8 cellular contexts compared by ENCODE assay signal in the genomic region with DNA sequence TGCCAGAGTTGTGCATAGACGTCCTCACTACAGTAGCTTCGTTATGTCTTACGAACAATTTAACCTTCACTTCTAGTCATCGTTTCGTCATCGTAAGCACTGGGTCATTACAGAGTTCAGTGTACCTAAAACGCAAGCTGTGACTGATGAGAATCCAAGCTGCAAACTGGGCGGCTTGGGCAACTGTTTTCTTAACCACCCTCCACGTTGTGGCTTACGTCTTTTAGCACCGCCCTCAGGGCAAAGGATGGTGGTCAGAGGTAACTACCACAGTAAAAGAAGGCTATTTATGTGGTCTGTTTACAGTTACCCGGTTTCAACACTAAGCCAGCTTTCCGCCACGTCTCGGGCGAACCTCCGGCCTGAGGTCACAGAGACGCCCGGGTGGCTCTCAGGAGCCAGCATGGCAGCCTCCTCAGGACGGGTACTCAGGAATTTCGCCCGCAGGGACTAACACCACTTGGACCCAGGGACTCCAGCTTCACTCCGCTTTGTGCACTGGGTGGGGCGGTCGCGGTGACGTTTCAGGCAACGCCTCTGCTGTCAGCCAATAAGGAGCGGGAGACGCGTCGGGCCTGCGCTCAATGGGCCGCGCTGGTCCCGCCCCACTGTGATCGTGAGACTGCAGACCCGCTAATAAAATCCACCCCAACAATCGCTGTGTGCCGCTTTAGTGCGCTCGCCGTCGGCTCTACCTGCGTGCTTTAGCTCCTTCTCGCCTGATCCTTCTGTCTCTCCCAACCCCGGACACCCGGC. TPM values are rescaled to one million over a fixed set of nuclear protein-coding genes. Genes with fewer than 3 reads are reported as not detected.
DNase-seq lines count a peak whose midpoint lies in the region; TF ChIP-seq lines count a peak whose summit lies in the region.

A gene (plus strand): TSS at position 665 of the 756 bp plus-strand sequence. CDS start 148 bp downstream, outside the sequence.

- peaks cover 20% of the 10 kb centered on the region for H3K4me1 Mint-ChIP-seq in HFFc6 (ENCODE audit: low read depth)
- peaks cover 22% of the 10 kb centered on the region for H3K4me1 Mint-ChIP-seq in activated naive CD4-positive, alpha-beta T cell treated with anti-CD3 and anti-CD28 coated beads, Interleukin-2, amount 50 U/mL, for 24 hours

- H3K4me3 ChIP-seq in NB4 (ENCODE audit: low read depth, low read length) = peak within 1 kb of the TSS; percentile 82
- H3K4me3 ChIP-seq in SK-N-MC = peak within 1 kb of the TSS; percentile 94

- H3K27ac ChIP-seq in SK-N-MC (0 out of 2 replicates have a peak within 1 kb of the TSS, but pooled peaks have one; percentile 25), temporal lobe (ENCODE audit: low read depth, low read length) (peak within 1 kb of the TSS; percentile 96)

- H3K27ac Mint-ChIP-seq in HFFc6 = peak within 1 kb of the TSS; percentile 99
- peak within 1 kb of the TSS; percentile 94 for H3K27ac Mint-ChIP-seq in activated naive CD4-positive, alpha-beta T cell treated with anti-CD3 and anti-CD28 coated beads, Interleukin-2, amount 50 U/mL, for 24 hours

- H3K36me3 ChIP-seq in SK-N-MC (ENCODE audit: insufficient read depth, low read length) = peaks cover 4% of the 10 kb centered on the region; the same call in 1 of the 2 replicates

- peak; percentile 80 for TF ChIP-seq POLR2A in NB4 (IDR thresholded peaks at IDR 0.05; ENCODE audit: extremely low read depth, insufficient read length)

- H3K9ac ChIP-seq in SK-N-MC (ENCODE audit: insufficient read length) = peak within 1 kb of the TSS; percentile 87

- H3K9me3 Mint-ChIP-seq in HFFc6 = no peaks in the 10 kb centered on the region
- H3K9me3 Mint-ChIP-seq in activated naive CD4-positive, alpha-beta T cell treated with anti-CD3 and anti-CD28 coated beads, Interleukin-2, amount 50 U/mL, for 24 hours = no peaks in the 10 kb centered on the region

- TF ChIP-seq CTCF in HFFc6 (IDR thresholded peaks at IDR 0.05) (no peak), NB4 (IDR thresholded peaks at IDR 0.05; ENCODE audit: low read depth, low read length) (no peak)

- DNase-seq in GM04504 (ENCODE audit: low read depth) (peak; percentile 89), HFFc6 (peak; percentile 97), NB4 (ENCODE audit: low read depth) (peak; percentile 96), SK-N-MC (ENCODE audit: low read depth, low spot score) (peak; percentile 73), globus pallidus (ENCODE audit: low spot score) (peak; percentile 98), nucleus accumbens (lab: John Stamatoyannopoulos, UW) (peak; percentile 75 to 98 (median 96))

- no peaks in the 10 kb centered on the region for H3K36me3 Mint-ChIP-seq in HFFc6 (ENCODE audit: low read depth)
- H3K36me3 Mint-ChIP-seq in activated naive CD4-positive, alpha-beta T cell treated with anti-CD3 and anti-CD28 coated beads, Interleukin-2, amount 50 U/mL, for 24 hours = no peaks in the 10 kb centered on the region

- H3K9me3 ChIP-seq in SK-N-MC (ENCODE audit: low read depth, low read length) = no peaks in the 10 kb centered on the region

- peak within 1 kb of the TSS; percentile 100 for H3K4me3 Mint-ChIP-seq in HFFc6
- H3K4me3 Mint-ChIP-seq in activated naive CD4-positive, alpha-beta T cell treated with anti-CD3 and anti-CD28 coated beads, Interleukin-2, amount 50 U/mL, for 24 hours = peak within 1 kb of the TSS; percentile 97

- peaks cover 2% of the 10 kb centered on the region; the same call in 1 of the 2 replicates for H3K27me3 Mint-ChIP-seq in HFFc6 (ENCODE audit: insufficient read depth)
- H3K27me3 Mint-ChIP-seq in activated naive CD4-positive, alpha-beta T cell treated with anti-CD3 and anti-CD28 coated beads, Interleukin-2, amount 50 U/mL, for 24 hours = no peaks in the 10 kb centered on the region

RNA-seq across cellular contexts. Expression of the gene that starts here (rescaled TPM):
- total RNA-seq in HFFc6 (2021; fragmentation: NEBNext Ultra II Directional; extraction: Animal tissue kit (Norgen Biotek cat#: 25700)) = 1 to 10 TPM; 2.0 to 5.5 (median 3.2) TPM
- 4.2 TPM for total RNA-seq in temporal lobe

Comparison
In these comparisons a context has a peak if more than half of its experiments do, and no peak if none do; other contexts are left out.
1. Peak in every context shown above with its lines: DNase-seq, H3K4me3 ChIP-seq and H3K27ac ChIP-seq.